Comparison of ENCODE assay signal across 10 cellular contexts in genomic region chrX:64093761-64094160, GRCh38.
A peak's percentile ranks its signal among the peaks of the same experiment; 100 is the strongest.
DNase-seq lines count a peak whose midpoint lies in the region; ATAC-seq and TF ChIP-seq lines count a peak whose summit lies in the region.
"Had no signal": no experiment of that assay in that cellular context is flagged by ENCODE, and none has a peak within 500 bp of the region (broad histone marks: within the 10 kb centered on the region; RNA-seq: fewer than 3 reads in every experiment).

No MANE protein-coding gene starts in this region.

- H3K4me3 ChIP-seq in thoracic aorta, result no peak overlapping the region

- DNase-seq in NCI-H748 (lab: John Stamatoyannopoulos, UW; ENCODE audit: unreplicated experiment), result peak; percentile 24
- no peak for DNase-seq in NCI-H748 treated with DMSO at 0.1 percent for 48 hours (lab: John Stamatoyannopoulos, UW)
- peak; percentile 26 for DNase-seq in OCI-M1 (lab: John Stamatoyannopoulos, UW)
- no peak for DNase-seq in glutamatergic neuron
- DNase-seq in thoracic aorta (ENCODE audit: low spot score), result no peak
- no peak for DNase-seq in SKM-1 treated with dmso at 0.1 percent for 144 hours (lab: John Stamatoyannopoulos, UW; ENCODE audit: unreplicated experiment)
- DNase-seq: CD4-positive, CD25-positive, alpha-beta regulatory T cell had no signal

- H3K27me3 Mint-ChIP-seq in glutamatergic neuron (ENCODE audit: unreplicated experiment), result no peaks in the 10 kb centered on the region
- H3K27me3 Mint-ChIP-seq: activated naive CD8-positive, alpha-beta T cell; CD4-positive, CD25-positive, alpha-beta regulatory T cell had no signal

- H3K9me3 ChIP-seq in thoracic aorta, result no peaks in the 10 kb centered on the region

- H3K4me1 ChIP-seq in thoracic aorta (ENCODE audit: control insufficient read depth in 1 of 2, low read depth in 2 of 2), result no peaks in the 10 kb centered on the region

- ATAC-seq in thoracic aorta (ENCODE audit: insufficient number of reproducible peaks, low FRiP score, low read depth), result no peak
- no peak for ATAC-seq in HG02610 (IDR thresholded peaks at IDR 0.05; ENCODE audit: unreplicated experiment)
- ATAC-seq in GM18907 (IDR thresholded peaks at IDR 0.05; ENCODE audit: unreplicated experiment), result no peak

- no peaks in the 10 kb centered on the region for H3K4me1 Mint-ChIP-seq in glutamatergic neuron (ENCODE audit: low read depth, unreplicated experiment)
- H3K4me1 Mint-ChIP-seq: CD4-positive, CD25-positive, alpha-beta regulatory T cell had no signal

- no peak overlapping the region for H3K27ac ChIP-seq in thoracic aorta

- no peaks in the 10 kb centered on the region for H3K36me3 ChIP-seq in thoracic aorta

- no peaks in the 10 kb centered on the region for H3K27me3 ChIP-seq in thoracic aorta (replicated peaks; ENCODE audit: insufficient read depth)

- no peak overlapping the region for H3K4me3 Mint-ChIP-seq in glutamatergic neuron (ENCODE audit: unreplicated experiment)
- H3K4me3 Mint-ChIP-seq: activated naive CD8-positive, alpha-beta T cell; CD4-positive, CD25-positive, alpha-beta regulatory T cell had no signal

- no peak overlapping the region for H3K27ac Mint-ChIP-seq in glutamatergic neuron (ENCODE audit: unreplicated experiment)
- H3K27ac Mint-ChIP-seq: activated naive CD8-positive, alpha-beta T cell; CD4-positive, CD25-positive, alpha-beta regulatory T cell had no signal

- peaks cover 1% of the 10 kb centered on the region for H3K9me3 Mint-ChIP-seq in glutamatergic neuron (ENCODE audit: unreplicated experiment)

- no peaks in the 10 kb centered on the region for H3K36me3 Mint-ChIP-seq in glutamatergic neuron (ENCODE audit: unreplicated experiment)
- H3K36me3 Mint-ChIP-seq: activated naive CD8-positive, alpha-beta T cell; CD4-positive, CD25-positive, alpha-beta regulatory T cell had no signal

- TF ChIP-seq CTCF in glutamatergic neuron (IDR thresholded peaks at IDR 0.05; ENCODE audit: partially characterized antibody, unreplicated experiment) (peak; percentile 17), thoracic aorta (IDR thresholded peaks at IDR 0.05) (peak; percentile 23)

Comparison
In these comparisons a context has a peak if more than half of its experiments do, and no peak if none do; other contexts are left out.
1. DNase-seq: peak in NCI-H748 (single experiment) and OCI-M1 (single experiment); none in NCI-H748 treated with DMSO at 0.1 percent for 48 hours (single experiment), glutamatergic neuron (single experiment), thoracic aorta (single experiment) and SKM-1 treated with dmso at 0.1 percent for 144 hours (single experiment).